ENCODE assay signal across 8 cellular contexts in genomic region chr7:130959743-130960207, GRCh38.
DNase-seq lines count a peak whose midpoint lies in the region; ATAC-seq and TF ChIP-seq lines count a peak whose summit lies in the region.

No MANE protein-coding gene starts in this region.

- no peaks in the 10 kb centered on the region for H3K9me3 ChIP-seq in body of pancreas

- no peak for TF ChIP-seq POLR2A in body of pancreas (IDR thresholded peaks at IDR 0.05)

- 79 to 81% methylated on average over 7 to 9 of the region's 9 CpGs for WGBS in body of pancreas, 2 donors

- H3K4me3 ChIP-seq in WI38 (ENCODE audit: low read depth, low read length): peak overlapping the region; percentile 62
- no peak overlapping the region for H3K4me3 ChIP-seq in body of pancreas

- intact Hi-C loops in body of pancreas (cut with DNase I): no loop called here

- H3K36me3 ChIP-seq in body of pancreas (replicated peaks in 1 of 2; ENCODE audit: insufficient read depth in 1 of 2, low read depth in 2 of 2): no peaks in the 10 kb centered on the region

- ATAC-seq in body of pancreas: no peak

- no peaks in the 10 kb centered on the region for H3K27me3 ChIP-seq in body of pancreas

- peaks cover 0 to 8% (median 7%) of the 10 kb centered on the region in 3 donors for H3K36me3 Mint-ChIP-seq in immature natural killer cell

- H3K9me3 Mint-ChIP-seq in immature natural killer cell: peaks cover 0 to 1% (median 0%) of the 10 kb centered on the region in 6 donors

- peaks cover 75 to 87% of the 10 kb centered on the region in 2 donors for H3K4me1 Mint-ChIP-seq in immature natural killer cell

- H3K27me3 Mint-ChIP-seq in immature natural killer cell (ENCODE audit: low read depth in 3 of 3): peaks cover 5 to 11% (median 7%) of the 10 kb centered on the region in 3 donors

- peak overlapping the region; percentile 66 to 91 (median 82) for H3K4me3 Mint-ChIP-seq in immature natural killer cell

- DNase-seq in EL (peak; percentile 88), HT1080 (ENCODE audit: low read depth) (peak; percentile 90), immature natural killer cell (no peak), cerebellar nuclear complex (lab: John Stamatoyannopoulos, UW) (no peak), NCI-H1092 (lab: John Stamatoyannopoulos, UW) (no peak), DMS153 (lab: John Stamatoyannopoulos, UW) (no peak), body of pancreas (no peak)

- H3K27ac ChIP-seq in body of pancreas: peak overlapping the region in 2 of 4 donors; percentile 46 to 63

- H3K27ac Mint-ChIP-seq in immature natural killer cell: peak overlapping the region; percentile 3 to 97 (median 88)

- H3K4me1 ChIP-seq in body of pancreas: no peaks in the 10 kb centered on the region

- peak; percentile 64 for TF ChIP-seq CTCF in WI38 (IDR thresholded peaks at IDR 0.05; ENCODE audit: low read depth, low read length)
- TF ChIP-seq CTCF in body of pancreas (IDR thresholded peaks at IDR 0.05): peak in 2 of 7 experiments; percentile 9 to 27

Comparison
In these comparisons a context has a peak if more than half of its experiments do, and no peak if none do; other contexts are left out.
1. DNase-seq: peak in EL (single experiment) and HT1080 (single experiment); none in immature natural killer cell (0 of 3), cerebellar nuclear complex (0 of 2), NCI-H1092 (single experiment), DMS153 (single experiment) and body of pancreas (0 of 4).